Comparison of ENCODE assay signal across 31 cellular contexts in genomic region chr6:811186-811585, GRCh38.
"Had no signal": no experiment of that assay in that cellular context is flagged by ENCODE, and none has a peak within 500 bp of the region (broad histone marks: within the 10 kb centered on the region; RNA-seq: fewer than 3 reads in every experiment).

No MANE protein-coding gene starts in this region.

- H3K4me3 ChIP-seq: adrenal gland, ascending aorta, body of pancreas, breast epithelium, cardiac muscle cell had no signal

- H3K27me3 ChIP-seq: adrenal gland, ascending aorta, body of pancreas, brain microvascular endothelial cell, breast epithelium had no signal

- H3K27ac ChIP-seq: adrenal gland, ascending aorta, body of pancreas, brain microvascular endothelial cell, breast epithelium, cardiac muscle cell had no signal

- H3K36me3 ChIP-seq: adrenal gland, ascending aorta, brain microvascular endothelial cell, breast epithelium, cardiac muscle cell had no signal

- ATAC-seq: activated naive CD4-positive, alpha-beta T cell treated with anti-CD3 and anti-CD28 coated beads, Interleukin-2, amount 50 U/mL, for 72 hours; activated naive CD8-positive, alpha-beta T cell treated with anti-CD3 and anti-CD28 coated beads, Interleukin-2, amount 50 U/mL, for 24 hours; activated T-cell treated with anti-CD3 and anti-CD28 coated beads, Interleukin-2, amount 50 U/mL, for 4 hours; activated T-cell treated with anti-CD3 and anti-CD28 coated beads, Interleukin-2, amount 50 U/mL, for 72 hours; activated T-helper 17 cell treated with anti-CD3 and anti-CD28 coated beads, Interleukin-2, amount 50 U/mL, for 72 hours; body of pancreas had no signal

- DNase-seq: activated effector memory CD4-positive, alpha-beta T cell treated with anti-CD3 and anti-CD28 coated beads, Interleukin-2, amount 50 U/mL, for 16 hours; activated effector memory CD4-positive, alpha-beta T cell treated with Interleukin-2 at 50 U/mL for 16 hours; activated gamma-delta T cell; activated gamma-delta T cell treated with Interleukin-2 at 50 U/mL for 16 hours; activated naive CD4-positive, alpha-beta T cell; activated naive CD4-positive, alpha-beta T cell treated with anti-CD3 and anti-CD28 coated beads for 36 hours; activated naive CD4-positive, alpha-beta T cell treated with anti-CD3 and anti-CD28 coated beads, Interleukin-2, amount 10 ng/mL, durations not matched to agents 7 days and 5 days; activated naive CD4-positive, alpha-beta T cell treated with anti-CD3 and anti-CD28 coated beads, Interleukin-2, amount 50 U/mL, for 16 hours; activated naive CD4-positive, alpha-beta T cell treated with Interleukin-2 at 50 U/mL for 16 hours; activated naive CD8-positive, alpha-beta T cell treated with anti-CD3 and anti-CD28 coated beads for 36 hours; activated naive CD8-positive, alpha-beta T cell treated with anti-CD3 and anti-CD28 coated beads, Interleukin-2, amount 10 ng/mL, durations not matched to agents 7 days and 5 days; activated naive CD8-positive, alpha-beta T cell treated with anti-CD3 and anti-CD28 coated beads, Interleukin-2, amount 50 U/mL, for 24 hours; activated T-cell treated with anti-CD3 and anti-CD28 coated beads, Interleukin-2, amount 50 U/mL, for 1 hour; activated T-cell treated with anti-CD3 and anti-CD28 coated beads, Interleukin-2, amount 50 U/mL, for 24 hours; activated T-cell treated with anti-CD3 and anti-CD28 coated beads, Interleukin-2, amount 50 U/mL, for 4 hours; activated T-cell treated with anti-CD3 and anti-CD28 coated beads, Interleukin-2, amount 50 U/mL, for 48 hours; activated T-cell treated with anti-CD3 and anti-CD28 coated beads, Interleukin-2, amount 50 U/mL, for 72 hours; adrenal gland; amniotic stem cell; anterior cingulate cortex; aorta; body of pancreas; brain microvascular endothelial cell; caudate nucleus; central memory CD4-positive, alpha-beta T cell; cerebellar nuclear complex had no signal

- H3K4me1 ChIP-seq: adrenal gland, ascending aorta, breast epithelium had no signal

- H3K9me3 ChIP-seq: adrenal gland, ascending aorta, body of pancreas, breast epithelium had no signal
